In genomic region chr13:45658586-45659235, GRCh38 we compare ENCODE assay signal across 16 cellular contexts. TPM values are rescaled to one million over a fixed set of nuclear protein-coding genes. Genes with fewer than 3 reads are reported as not detected.
DNase-seq lines count a peak whose midpoint lies in the region; ATAC-seq and TF ChIP-seq lines count a peak whose summit lies in the region.
"Had no signal": no experiment of that assay in that cellular context is flagged by ENCODE, and none has a peak within 500 bp of the region (broad histone marks: within the 10 kb centered on the region; RNA-seq: fewer than 3 reads in every experiment).

No MANE protein-coding gene starts in this region.

- H3K4me1 Mint-ChIP-seq in T-cell: peaks cover 0 to 2% (median 0%) of the 10 kb centered on the region in 3 donors

- no peak for ATAC-seq in activated CD4-positive, CD25-positive, alpha-beta regulatory T cell treated with anti-CD3 and anti-CD28 coated beads, Interleukin-2, amount 50 U/mL, for 24 hours
- no peak for ATAC-seq in T-cell (replicated peaks in 1 of 4)

- peak; percentile 3 for DNase-seq in A172 (ENCODE audit: low spot score)
- DNase-seq in GM23248: peak; percentile 94
- peak; percentile 69 for DNase-seq in amniotic stem cell (lab: John Stamatoyannopoulos, UW)
- DNase-seq in foreskin fibroblast: peak; percentile 65 to 83
- no peak for DNase-seq in cerebellum (ENCODE audit: low spot score)
- no peak for DNase-seq in T-cell
- DNase-seq in NCI-H2227 (lab: John Stamatoyannopoulos, UW; ENCODE audit: unreplicated experiment): no peak
- DNase-seq: adrenal gland; dorsolateral prefrontal cortex; NCI-H1417 treated with DMSO at 0.1 percent for 48 hours; NCI-H510A; stimulated activated CD4-positive, alpha-beta T cell treated with anti-CD3 and anti-CD28 coated beads, Interleukin-15, amount 100 ng/mL, for 24 hours; testis had no signal

- peak overlapping the region; percentile 65 for H3K4me2 ChIP-seq in GM23248 (ENCODE audit: unreplicated experiment)

- no peaks in the 10 kb centered on the region for H3K9me2 ChIP-seq in GM23248 (ENCODE audit: insufficient read depth)

- peaks cover 0 to 4% (median 3%) of the 10 kb centered on the region in 3 donors for H3K9me3 Mint-ChIP-seq in T-cell

- in situ Hi-C loops in GM23248 (cut with MboI): no loop called here

- peaks cover 23% of the 10 kb centered on the region for H3K4me1 ChIP-seq in GM23248 (ENCODE audit: insufficient read depth)
- H3K4me1 ChIP-seq: adrenal gland, testis had no signal

- H3K27ac ChIP-seq in GM23248: peak overlapping the region; percentile 71
- H3K27ac ChIP-seq: adrenal gland, dorsolateral prefrontal cortex, testis had no signal

- peak overlapping the region; percentile 31 for H3K4me3 ChIP-seq in GM23248
- no peak overlapping the region for H3K4me3 ChIP-seq in foreskin fibroblast (ENCODE audit: low read depth in 1 of 2, low read length in 2 of 2)
- H3K4me3 ChIP-seq: adrenal gland, dorsolateral prefrontal cortex, testis had no signal

- no peaks in the 10 kb centered on the region for H3K36me3 Mint-ChIP-seq in T-cell

- 5 to 7% methylated on average over 5 of the region's 5 CpGs for WGBS in GM23248 (ENCODE audit: low coverage in 1 of 2, low lambda C conversion rate in 2 of 2, missing lambda C conversion rate in 2 of 2), 2 experiments

- peaks cover 31% of the 10 kb centered on the region for H3F3A ChIP-seq in GM23248 (ENCODE audit: insufficient read depth)

- H3K4me3 Mint-ChIP-seq in T-cell: no peak overlapping the region

- no peaks in the 10 kb centered on the region for H3K27me3 Mint-ChIP-seq in T-cell

- POLR2A ChIA-PET in T-cell (lab: Charles Lee): no interaction called here

- CTCF ChIA-PET in T-cell (lab: Charles Lee): no interaction called here

- no peaks in the 10 kb centered on the region for H4K20me1 ChIP-seq in GM23248 (ENCODE audit: insufficient read depth)

- H3K79me2 ChIP-seq in GM23248 (ENCODE audit: insufficient read depth): no peaks in the 10 kb centered on the region

- H3K27me3 ChIP-seq in GM23248 (replicated peaks; ENCODE audit: insufficient read depth): no peaks in the 10 kb centered on the region
- H3K27me3 ChIP-seq: adrenal gland, dorsolateral prefrontal cortex, testis had no signal

- no peak for TF ChIP-seq CTCF in foreskin fibroblast (IDR thresholded peaks at IDR 0.05; ENCODE audit: low read depth, low read length)

- no peak overlapping the region for H3K27ac Mint-ChIP-seq in T-cell

- no peaks in the 10 kb centered on the region for H3K9me3 ChIP-seq in GM23248 (ENCODE audit: low read depth)
- H3K9me3 ChIP-seq: adrenal gland, testis had no signal

- peak overlapping the region; percentile 29 for H2AFZ ChIP-seq in GM23248

- H3K36me3 ChIP-seq in GM23248 (ENCODE audit: low read depth): no peaks in the 10 kb centered on the region
- H3K36me3 ChIP-seq: adrenal gland had no signal

- H3K9ac ChIP-seq in GM23248: peak overlapping the region; percentile 18; the same call in 1 of the 2 replicates

RNA-seq across cellular contexts. Expression of gene ERICH6B, which starts 43.2 kb away (rescaled TPM):
- not detected in 2 replicates for total RNA-seq in A172 (2014; rRNA removed; shearing (Covaris generic))
- not detected in 2 replicates for total RNA-seq in GM23248 (2014; rRNA removed; shearing (Covaris generic))
- polyA plus RNA-seq in GM23248 (2016; fragmentation: Nextera tagmentation; extraction: Ambion mirVana): not detected in 2 replicates
- 0.27 TPM for total RNA-seq in cerebellum
- not detected for total RNA-seq in T-cell
- total RNA-seq: A673, adrenal gland, glomerular endothelial cell had no signal
- polyA plus RNA-seq: adrenal gland had no signal

RNA-seq across cellular contexts. Expression of gene CBY2, which starts 43.4 kb away (rescaled TPM):
- not detected in 2 replicates for total RNA-seq in A172 (2014; rRNA removed; shearing (Covaris generic))
- not detected in 2 replicates for total RNA-seq in GM23248 (2014; rRNA removed; shearing (Covaris generic))
- not detected in 2 replicates for polyA plus RNA-seq in GM23248 (2016; fragmentation: Nextera tagmentation; extraction: Ambion mirVana)
- total RNA-seq in cerebellum (not detected), T-cell (under 1 TPM in 4 of 5 donors, not detected in 1; 0.22 to 0.75 (median 0.56) TPM)
- total RNA-seq: A673, adrenal gland, dorsolateral prefrontal cortex, glomerular endothelial cell had no signal
- polyA plus RNA-seq: adrenal gland had no signal

Comparison
In these comparisons a context has a peak if more than half of its experiments do, and no peak if none do; other contexts are left out.
1. DNase-seq: peak in A172 (single experiment), GM23248 (single experiment), amniotic stem cell (single experiment) and foreskin fibroblast (2 of 2); none in cerebellum (single experiment), T-cell (0 of 34) and NCI-H2227 (single experiment).